ENCODE assay signal across 7 cellular contexts in the genomic region with DNA sequence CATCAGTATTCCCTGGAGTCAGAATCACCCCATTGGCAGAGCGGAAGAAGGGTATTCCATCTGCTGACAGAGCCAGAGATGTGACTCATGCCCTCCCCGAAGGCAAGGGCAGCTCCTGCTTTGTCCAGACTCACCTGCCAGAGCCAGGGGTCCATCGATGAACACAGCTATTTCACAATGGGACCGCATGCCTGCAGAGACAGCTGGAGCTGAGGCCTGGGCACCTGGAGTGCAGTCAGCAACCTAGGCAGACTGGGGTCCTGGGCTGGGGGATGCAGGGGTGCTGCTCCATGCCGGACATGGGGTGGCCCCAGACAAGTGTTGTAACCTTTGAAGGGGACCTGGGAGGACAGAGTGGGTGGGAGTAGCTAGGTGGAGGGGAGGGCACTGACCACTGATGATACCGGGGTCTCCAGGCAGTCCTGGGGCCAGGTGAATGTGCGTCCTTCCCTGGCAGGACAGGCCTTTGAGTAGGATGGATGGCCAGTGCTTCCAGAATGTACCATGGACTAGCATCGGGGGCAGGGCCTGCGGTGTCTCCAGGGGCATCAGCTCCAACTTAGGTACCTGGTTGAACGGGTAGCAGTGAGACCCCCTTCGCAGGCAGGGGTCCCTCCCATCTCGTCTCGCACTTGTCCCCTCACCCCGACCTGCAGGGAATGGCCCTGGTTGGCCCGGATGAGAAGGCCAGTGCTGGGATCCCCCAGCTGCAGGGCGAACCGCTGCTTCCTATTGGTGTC. TPM values are rescaled to one million over a fixed set of nuclear protein-coding genes. Genes with fewer than 3 reads are reported as not detected.
DNase-seq lines count a peak whose midpoint lies in the region; ATAC-seq, FAIRE-seq and TF ChIP-seq lines count a peak whose summit lies in the region.

No MANE protein-coding gene starts in this region.

- H3K36me3 ChIP-seq in bronchial epithelial cell (ENCODE audit: control insufficient read depth, insufficient read depth, low read length) (peaks cover 13% of the 10 kb centered on the region), pancreas (no peaks in the 10 kb centered on the region)

- peaks cover 3 to 23% (median 15%) of the 10 kb centered on the region in 3 donors for H3K4me1 ChIP-seq in pancreas

- DNase-seq in ELR (ENCODE audit: low read depth) = peak; percentile 60
- peak; percentile 68 for DNase-seq in M059J (ENCODE audit: low read depth)
- DNase-seq in bronchial epithelial cell (ENCODE audit: low read depth) = peak; percentile 67
- peak in 4 of 6 donors; percentile 20 to 79 (median 37) for DNase-seq in pancreas
- no peak for DNase-seq in SK-N-DZ (ENCODE audit: low spot score)
- no peak for DNase-seq in GM03348 (ENCODE audit: low spot score)
- no peak for DNase-seq in frontal cortex (ENCODE audit: low spot score in 2 of 2)

- no peaks in the 10 kb centered on the region for H3K9me3 ChIP-seq in pancreas

- 89% methylated on average over 17 of the region's 17 CpGs for WGBS in pancreas, 2 donors

- ATAC-seq in pancreas = no peak

- intact Hi-C loops in pancreas (cut with DNase I) = no loop called here

- H3K4me3 ChIP-seq in bronchial epithelial cell (ENCODE audit: low read depth, low read length) (no peak overlapping the region), pancreas (no peak overlapping the region)

- no peak for TF ChIP-seq CTCF in bronchial epithelial cell (IDR thresholded peaks at IDR 0.05; ENCODE audit: insufficient read depth, low read length, severe bottlenecking)
- TF ChIP-seq CTCF in pancreas (IDR thresholded peaks at IDR 0.05) = no peak

- H3K27ac ChIP-seq in pancreas = no peak overlapping the region

- H3K27me3 ChIP-seq in bronchial epithelial cell (ENCODE audit: control insufficient read depth, insufficient read depth, low read length) (no peaks in the 10 kb centered on the region), pancreas (no peaks in the 10 kb centered on the region)

- FAIRE-seq in bronchial epithelial cell (lab: Jason Lieb, UNC) (no peak), pancreas (lab: Jason Lieb, UNC) (no peak), frontal cortex (lab: Jason Lieb, UNC) (no peak)

RNA-seq across cellular contexts. Expression of a gene that starts 1.7 kb away (rescaled TPM):
- total RNA-seq in M059J (2014; rRNA removed; shearing (Covaris generic)) = 55.9 and 59.8 TPM in 2 replicates
- total RNA-seq in bronchial epithelial cell = 17.9 and 24.5 TPM in 2 replicates
- total RNA-seq in pancreas = 10 to 100 TPM; 18.6 to 33.1 (median 25.8) TPM
- polyA plus RNA-seq in pancreas = 10 to 100 TPM; 74.6 to 78.7 TPM
- 65.4 and 118 TPM in 2 replicates for polyA plus RNA-seq in SK-N-DZ (2014; cell fraction: cytosol; rRNA removed)
- 120 and 166 TPM in 2 replicates for polyA plus RNA-seq in SK-N-DZ (2014; cell fraction: nucleus; rRNA removed)
- 10.6 TPM for total RNA-seq in frontal cortex

RNA-seq across cellular contexts. Expression of a gene that starts 1.8 kb away (rescaled TPM):
- total RNA-seq in M059J (2014; rRNA removed; shearing (Covaris generic)) = 74.7 and 79.3 TPM in 2 replicates
- total RNA-seq in bronchial epithelial cell (57.9 and 75.0 TPM in 2 replicates), pancreas (10 to 100 TPM; 32.6 to 46.0 (median 38.4) TPM), frontal cortex (12.6 TPM)
- 100 to 1,000 TPM in 1 of 2 donors, 10 to 100 TPM in 1; 69.7 to 115 TPM for polyA plus RNA-seq in pancreas
- 30.1 and 33.8 TPM in 2 replicates for polyA plus RNA-seq in SK-N-DZ (2014; cell fraction: cytosol; rRNA removed)
- polyA plus RNA-seq in SK-N-DZ (2014; cell fraction: nucleus; rRNA removed) = 72.0 and 74.4 TPM in 2 replicates

RNA-seq across cellular contexts. Expression of a gene that starts 6.0 kb away (rescaled TPM):
- 20.6 and 23.7 TPM in 2 replicates for total RNA-seq in M059J (2014; rRNA removed; shearing (Covaris generic))
- total RNA-seq in bronchial epithelial cell = 3.4 and 10.1 TPM in 2 replicates
- total RNA-seq in pancreas = 10 to 100 TPM; 28.1 to 39.1 (median 33.0) TPM
- 100 to 1,000 TPM in 1 of 2 donors, 10 to 100 TPM in 1; 92.9 to 125 TPM for polyA plus RNA-seq in pancreas
- polyA plus RNA-seq in SK-N-DZ (2014; cell fraction: cytosol; rRNA removed) = 5.3 and 6.5 TPM in 2 replicates
- 18.0 and 22.5 TPM in 2 replicates for polyA plus RNA-seq in SK-N-DZ (2014; cell fraction: nucleus; rRNA removed)
- total RNA-seq in frontal cortex = 9.8 TPM

RNA-seq across cellular contexts. Expression of a gene that starts 10.1 kb away (rescaled TPM):
- total RNA-seq in M059J (2014; rRNA removed; shearing (Covaris generic)) = 29.8 and 36.1 TPM in 2 replicates
- 6.7 and 12.4 TPM in 2 replicates for total RNA-seq in bronchial epithelial cell
- total RNA-seq in pancreas = 10 to 100 TPM; 54.1 to 87.1 (median 62.2) TPM
- 100 to 1,000 TPM in 1 of 2 donors, 10 to 100 TPM in 1; 61.2 to 115 TPM for polyA plus RNA-seq in pancreas
- 25.6 and 51.1 TPM in 2 replicates for polyA plus RNA-seq in SK-N-DZ (2014; cell fraction: cytosol; rRNA removed)
- 46.0 and 61.0 TPM in 2 replicates for polyA plus RNA-seq in SK-N-DZ (2014; cell fraction: nucleus; rRNA removed)
- 17.9 TPM for total RNA-seq in frontal cortex

RNA-seq across cellular contexts. Expression of a gene that starts 16.6 kb away (rescaled TPM):
- 100 and 104 TPM in 2 replicates for total RNA-seq in M059J (2014; rRNA removed; shearing (Covaris generic))
- 45.0 and 91.1 TPM in 2 replicates for total RNA-seq in bronchial epithelial cell
- 10 to 100 TPM; 37.8 to 64.1 (median 45.6) TPM for total RNA-seq in pancreas
- polyA plus RNA-seq in pancreas = 100 to 1,000 TPM; 307 to 344 TPM
- 24.6 and 56.9 TPM in 2 replicates for polyA plus RNA-seq in SK-N-DZ (2014; cell fraction: cytosol; rRNA removed)
- 27.8 and 42.6 TPM in 2 replicates for polyA plus RNA-seq in SK-N-DZ (2014; cell fraction: nucleus; rRNA removed)
- total RNA-seq in frontal cortex = 26.1 TPM

Comparison
In these comparisons a context has a peak if more than half of its experiments do, and no peak if none do; other contexts are left out.
1. DNase-seq: peak in ELR (single experiment), M059J (single experiment), bronchial epithelial cell (single experiment) and pancreas (4 of 6); none in SK-N-DZ (single experiment), GM03348 (single experiment) and frontal cortex (0 of 2).